8 cellular contexts compared by ENCODE assay signal in genomic region chr2:28358668-28359201, GRCh38. TPM values are rescaled to one million over a fixed set of nuclear protein-coding genes. Genes with fewer than 3 reads are reported as not detected.
DNase-seq lines count a peak whose midpoint lies in the region; TF ChIP-seq lines count a peak whose summit lies in the region.

No MANE protein-coding gene starts in this region.

- no peak overlapping the region for H3K27ac Mint-ChIP-seq in glutamatergic neuron (ENCODE audit: unreplicated experiment)

- TF ChIP-seq POLR2A in stomach (IDR thresholded peaks at IDR 0.05): no peak

- peaks cover 5% of the 10 kb centered on the region for H3K9me3 Mint-ChIP-seq in glutamatergic neuron (ENCODE audit: unreplicated experiment)

- WGBS in stomach, 5 donors: 73 to 76% (median 75%) methylated on average over 7 of the region's 7 CpGs

- H4K20me1 ChIP-seq in MM.1S (ENCODE audit: insufficient read depth, low read length): no peaks in the 10 kb centered on the region

- H3K4me3 Mint-ChIP-seq in glutamatergic neuron (ENCODE audit: unreplicated experiment): no peak overlapping the region

- H3F3A ChIP-seq in MM.1S (ENCODE audit: insufficient read depth, low read length): peaks cover 10% of the 10 kb centered on the region

- no peak for TF ChIP-seq CTCF in MM.1S (IDR thresholded peaks at IDR 0.05; ENCODE audit: low read length)
- no peak for TF ChIP-seq CTCF in colonic mucosa (IDR thresholded peaks at IDR 0.05)
- no peak for TF ChIP-seq CTCF in stomach (IDR thresholded peaks at IDR 0.05)
- no peak for TF ChIP-seq CTCF in glutamatergic neuron (IDR thresholded peaks at IDR 0.05; ENCODE audit: partially characterized antibody, unreplicated experiment)

- H3K4me3 ChIP-seq in MM.1S (ENCODE audit: low read length) (no peak overlapping the region), colonic mucosa (no peak overlapping the region), stomach (no peak overlapping the region)

- H2AFZ ChIP-seq in MM.1S (ENCODE audit: low read length): 0 out of 2 replicates have a peak overlapping the region, but pooled peaks have one; percentile 16

- H3K4me2 ChIP-seq in MM.1S (ENCODE audit: low read depth, low read length): peak overlapping the region; percentile 58; the same call in 1 of the 2 replicates

- H3K36me3 ChIP-seq in MM.1S (replicated peaks; ENCODE audit: insufficient read depth, low read length) (no peaks in the 10 kb centered on the region), colonic mucosa (no peaks in the 10 kb centered on the region), stomach (no peaks in the 10 kb centered on the region)

- H3K27ac ChIP-seq in MM.1S (ENCODE audit: low read length): peak overlapping the region; percentile 80; the same call in 1 of the 2 replicates
- no peak overlapping the region for H3K27ac ChIP-seq in colonic mucosa
- peak overlapping the region; percentile 61 to 81 (median 73) for H3K27ac ChIP-seq in stomach

- H3K4me1 ChIP-seq in MM.1S (ENCODE audit: low read length) (peaks cover 13% of the 10 kb centered on the region), colonic mucosa (peaks cover 22% of the 10 kb centered on the region), stomach (peaks cover 31 to 71% (median 48%) of the 10 kb centered on the region in 4 donors)

- H3K27me3 Mint-ChIP-seq in glutamatergic neuron (ENCODE audit: unreplicated experiment): peaks cover 4% of the 10 kb centered on the region

- no peaks in the 10 kb centered on the region for H3K4me1 Mint-ChIP-seq in glutamatergic neuron (ENCODE audit: low read depth, unreplicated experiment)

- DNase-seq in activated effector memory CD4-positive, alpha-beta T cell treated with anti-CD3 and anti-CD28 coated beads, Interleukin-2, amount 50 U/mL, for 16 hours: peak; percentile 69
- no peak for DNase-seq in activated effector memory CD4-positive, alpha-beta T cell treated with Interleukin-2 at 50 U/mL for 16 hours
- no peak for DNase-seq in MM.1S
- DNase-seq in colonic mucosa: no peak
- DNase-seq in stomach: no peak
- no peak for DNase-seq in NCI-H524 (lab: John Stamatoyannopoulos, UW)
- DNase-seq in NCI-H2171 (lab: John Stamatoyannopoulos, UW): no peak
- DNase-seq in glutamatergic neuron: no peak

- intact Hi-C loops in colonic mucosa (cut with DNase I): no loop called here
- intact Hi-C loops in stomach (cut with DNase I; ENCODE audit: low total_unique reads): no loop called here

- H3K9ac ChIP-seq in MM.1S (ENCODE audit: low read length): peak overlapping the region; percentile 51; the same call in 1 of the 2 replicates
- peak overlapping the region; percentile 16 to 32 for H3K9ac ChIP-seq in colonic mucosa (ENCODE audit: low read depth in 2 of 2, low read length in 2 of 2)

- H3K36me3 Mint-ChIP-seq in glutamatergic neuron (ENCODE audit: unreplicated experiment): no peaks in the 10 kb centered on the region

- H3K9me3 ChIP-seq in MM.1S (replicated peaks; ENCODE audit: insufficient read depth, low read length): no peaks in the 10 kb centered on the region
- H3K9me3 ChIP-seq in colonic mucosa: no peaks in the 10 kb centered on the region
- H3K9me3 ChIP-seq in stomach: no peaks in the 10 kb centered on the region

- H3K27me3 ChIP-seq in MM.1S (replicated peaks; ENCODE audit: insufficient read depth, low read length): no peaks in the 10 kb centered on the region
- no peaks in the 10 kb centered on the region for H3K27me3 ChIP-seq in colonic mucosa
- H3K27me3 ChIP-seq in stomach: no peaks in the 10 kb centered on the region

- H3K79me2 ChIP-seq in MM.1S (ENCODE audit: low read length): no peaks in the 10 kb centered on the region

- no peak for TF ChIP-seq EP300 in stomach (IDR thresholded peaks at IDR 0.05)

- no peaks in the 10 kb centered on the region for H3K9me2 ChIP-seq in MM.1S (replicated peaks; ENCODE audit: insufficient read depth, low read length)

RNA-seq across cellular contexts. Expression of gene FOSL2, which starts 33.9 kb away (rescaled TPM):
- 100 to 1,000 TPM in 1 of 2 donors, 10 to 100 TPM in 1; 74.2 to 142 TPM for total RNA-seq in colonic mucosa
- 100 to 1,000 TPM in 3 of 5 donors, 10 to 100 TPM in 2; 50.1 to 227 (median 113) TPM for total RNA-seq in stomach
- polyA plus RNA-seq in stomach: 10 to 100 TPM; 24.4 to 40.8 (median 27.6) TPM
- total RNA-seq in glutamatergic neuron (ENCODE audit: unreplicated experiment): 2.6 TPM

Comparison
In these comparisons a context has a peak if more than half of its experiments do, and no peak if none do; other contexts are left out.
1. RNA of gene FOSL2, which starts 33.9 kb away (total RNA-seq): 74.2 to 142 TPM in colonic mucosa and 50.1 to 227 TPM in stomach; 2.6 TPM in glutamatergic neuron (single experiment); every median in the first group is over 10 times any median in the second.